In genomic region chr20:889110-889509, GRCh38 we compare ENCODE assay signal across 1 cellular context.
TF ChIP-seq lines count a peak whose summit lies in the region.

No MANE protein-coding gene starts in this region.

TF ChIP-seq in HepG2, 621 proteins besides CTCF, POLR2A, EP300 and RAD21 (continued from another document):
- no peak for TF ChIP-seq ZNF280D (CRISPR knock-in tag; IDR thresholded peaks at IDR 0.05)
- TF ChIP-seq ZNF557 (CRISPR knock-in tag; IDR thresholded peaks at IDR 0.05): no peak
- no peak for TF ChIP-seq PRPF4 (IDR thresholded peaks at IDR 0.05; ENCODE audit: low read depth, low read length, poor library complexity, severe bottlenecking)
- TF ChIP-seq ZNF850 (CRISPR knock-in tag; conservative IDR thresholded peaks at IDR 0.05): no peak
- TF ChIP-seq ZBTB21 (CRISPR knock-in tag; IDR thresholded peaks at IDR 0.05): peak; percentile 66; the same call in 1 of the 2 replicates
- TF ChIP-seq CHCHD3 (CRISPR knock-in tag; IDR thresholded peaks at IDR 0.05): no peak
- TF ChIP-seq TOE1 (CRISPR knock-in tag; IDR thresholded peaks at IDR 0.05): no peak
- TF ChIP-seq, protein P1, sequence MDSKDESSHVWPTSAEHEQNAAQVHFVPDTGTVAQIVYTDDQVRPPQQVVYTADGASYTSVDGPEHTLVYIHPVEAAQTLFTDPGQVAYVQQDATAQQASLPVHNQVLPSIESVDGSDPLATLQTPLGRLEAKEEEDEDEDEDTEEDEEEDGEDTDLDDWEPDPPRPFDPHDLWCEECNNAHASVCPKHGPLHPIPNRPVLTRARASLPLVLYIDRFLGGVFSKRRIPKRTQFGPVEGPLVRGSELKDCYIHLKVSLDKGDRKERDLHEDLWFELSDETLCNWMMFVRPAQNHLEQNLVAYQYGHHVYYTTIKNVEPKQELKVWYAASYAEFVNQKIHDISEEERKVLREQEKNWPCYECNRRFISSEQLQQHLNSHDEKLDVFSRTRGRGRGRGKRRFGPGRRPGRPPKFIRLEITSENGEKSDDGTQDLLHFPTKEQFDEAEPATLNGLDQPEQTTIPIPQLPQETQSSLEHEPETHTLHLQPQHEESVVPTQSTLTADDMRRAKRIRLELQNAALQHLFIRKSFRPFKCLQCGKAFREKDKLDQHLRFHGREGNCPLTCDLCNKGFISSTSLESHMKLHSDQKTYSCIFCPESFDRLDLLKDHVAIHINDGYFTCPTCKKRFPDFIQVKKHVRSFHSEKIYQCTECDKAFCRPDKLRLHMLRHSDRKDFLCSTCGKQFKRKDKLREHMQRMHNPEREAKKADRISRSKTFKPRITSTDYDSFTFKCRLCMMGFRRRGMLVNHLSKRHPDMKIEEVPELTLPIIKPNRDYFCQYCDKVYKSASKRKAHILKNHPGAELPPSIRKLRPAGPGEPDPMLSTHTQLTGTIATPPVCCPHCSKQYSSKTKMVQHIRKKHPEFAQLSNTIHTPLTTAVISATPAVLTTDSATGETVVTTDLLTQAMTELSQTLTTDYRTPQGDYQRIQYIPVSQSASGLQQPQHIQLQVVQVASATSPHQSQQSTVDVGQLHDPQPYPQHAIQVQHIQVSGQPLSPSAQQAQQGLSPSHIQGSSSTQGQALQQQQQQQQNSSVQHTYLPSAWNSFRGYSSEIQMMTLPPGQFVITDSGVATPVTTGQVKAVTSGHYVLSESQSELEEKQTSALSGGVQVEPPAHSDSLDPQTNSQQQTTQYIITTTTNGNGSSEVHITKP (CRISPR knock-in tag; IDR thresholded peaks at IDR 0.05; ENCODE audit: low read depth): no peak
- no peak for TF ChIP-seq MEF2D (CRISPR knock-in tag; IDR thresholded peaks at IDR 0.05)
- TF ChIP-seq CEBPB (IDR thresholded peaks at IDR 0.05; ENCODE audit: borderline replicate concordance, low read depth, low read length): peak; percentile 72; the same call in 1 of the 2 replicates
- peak; percentile 86 for TF ChIP-seq CREB1 (IDR thresholded peaks at IDR 0.05)
- TF ChIP-seq CREB1 (CRISPR knock-in tag; IDR thresholded peaks at IDR 0.05): no peak
- no peak for TF ChIP-seq ZNF331 (CRISPR knock-in tag; IDR thresholded peaks at IDR 0.05)
- no peak for TF ChIP-seq ZNF713 (CRISPR knock-in tag; IDR thresholded peaks at IDR 0.05)
- TF ChIP-seq ZNF644 (CRISPR knock-in tag; IDR thresholded peaks at IDR 0.05; ENCODE audit: low read depth): no peak
- TF ChIP-seq ZNF768 (CRISPR knock-in tag; IDR thresholded peaks at IDR 0.05): no peak
- no peak for TF ChIP-seq NCOA1 (CRISPR knock-in tag; IDR thresholded peaks at IDR 0.05)
- TF ChIP-seq MAX (IDR thresholded peaks at IDR 0.05): no peak
- TF ChIP-seq, protein P2, sequence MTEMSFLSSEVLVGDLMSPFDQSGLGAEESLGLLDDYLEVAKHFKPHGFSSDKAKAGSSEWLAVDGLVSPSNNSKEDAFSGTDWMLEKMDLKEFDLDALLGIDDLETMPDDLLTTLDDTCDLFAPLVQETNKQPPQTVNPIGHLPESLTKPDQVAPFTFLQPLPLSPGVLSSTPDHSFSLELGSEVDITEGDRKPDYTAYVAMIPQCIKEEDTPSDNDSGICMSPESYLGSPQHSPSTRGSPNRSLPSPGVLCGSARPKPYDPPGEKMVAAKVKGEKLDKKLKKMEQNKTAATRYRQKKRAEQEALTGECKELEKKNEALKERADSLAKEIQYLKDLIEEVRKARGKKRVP (CRISPR knock-in tag; IDR thresholded peaks at IDR 0.05): no peak
